6 cellular contexts compared by ENCODE assay signal in the genomic region with DNA sequence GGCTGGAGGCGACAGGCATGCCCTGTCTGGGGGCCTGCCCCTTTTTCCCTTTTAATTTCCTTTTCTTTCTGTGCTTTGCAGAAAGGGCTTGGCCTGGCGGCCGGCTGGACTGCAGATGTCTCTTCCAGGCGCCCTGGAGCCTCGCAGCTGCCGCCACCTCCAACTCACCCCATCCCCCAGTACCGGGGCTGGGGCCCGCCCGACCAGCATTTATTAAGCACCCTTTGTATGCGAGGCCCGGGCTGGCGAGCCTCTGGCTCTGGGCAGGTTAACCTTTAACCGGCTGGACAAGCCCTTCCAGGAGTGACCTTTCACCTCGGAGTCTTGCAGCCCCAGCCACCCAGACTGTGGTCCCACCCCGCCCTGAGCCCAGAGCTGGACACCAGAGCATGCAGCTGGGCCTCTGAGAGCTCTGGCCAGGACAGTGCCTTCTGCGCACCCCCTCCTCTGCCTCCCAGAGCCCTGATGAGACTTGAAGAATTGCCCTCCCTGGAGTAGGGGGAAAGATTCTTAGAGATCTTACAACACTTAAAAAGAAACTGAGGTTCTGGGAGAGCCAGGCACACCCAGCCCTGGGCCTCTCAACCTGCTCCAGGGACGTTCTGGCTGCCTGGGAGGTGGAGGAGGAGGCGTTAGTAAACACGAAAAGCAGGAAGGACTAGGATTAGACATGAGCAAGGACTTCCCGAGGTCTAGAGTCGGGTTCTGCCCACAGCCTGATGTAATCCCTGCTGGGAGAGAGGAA. TPM values are rescaled to one million over a fixed set of nuclear protein-coding genes. Genes with fewer than 3 reads are reported as not detected.
DNase-seq lines count a peak whose midpoint lies in the region; ATAC-seq and TF ChIP-seq lines count a peak whose summit lies in the region.

No MANE protein-coding gene starts in this region.

- intact Hi-C loops in sciatic nerve (cut with DNase I) = no loop called here

- peaks cover 10% of the 10 kb centered on the region for H3K4me1 ChIP-seq in KMS-11 (ENCODE audit: low read depth, poor library complexity, severe bottlenecking)
- no peaks in the 10 kb centered on the region for H3K4me1 ChIP-seq in endocrine pancreas (ENCODE audit: control insufficient read depth, insufficient read depth, low read length)

- H4K20me1 ChIP-seq in KMS-11 (ENCODE audit: insufficient read depth) = no peaks in the 10 kb centered on the region

- H3K4me3 ChIP-seq in KMS-11 (IDR thresholded peaks at IDR 0.05; ENCODE audit: insufficient read depth, low read depth, low read length) = no peak overlapping the region
- no peak overlapping the region for H3K4me3 ChIP-seq in endocrine pancreas (ENCODE audit: control insufficient read depth, insufficient read depth, low read length)

- H3K9me3 ChIP-seq in endocrine pancreas (ENCODE audit: control insufficient read depth, low read length) = no peaks in the 10 kb centered on the region

- no peaks in the 10 kb centered on the region for H3K36me3 ChIP-seq in KMS-11 (ENCODE audit: insufficient read depth)
- H3K36me3 ChIP-seq in endocrine pancreas (ENCODE audit: control insufficient read depth, insufficient read depth, low read length) = no peaks in the 10 kb centered on the region

- DNase-seq in 8988T (peak; percentile 21), sciatic nerve (ENCODE audit: low spot score) (peak; percentile 73), hippocampal formation (lab: John Stamatoyannopoulos, UW) (no peak)

- TF ChIP-seq CTCF in KMS-11 (conservative IDR thresholded peaks at IDR 0.05; ENCODE audit: low read depth, low read length) = no peak

- H3K4me2 ChIP-seq in KMS-11 = peak overlapping the region; percentile 81

- H3K9ac ChIP-seq in KMS-11 (peak overlapping the region; percentile 44; the same call in 1 of the 2 replicates), endocrine pancreas (ENCODE audit: control insufficient read depth, insufficient read depth, low read length) (peak overlapping the region; percentile 17)

- peak overlapping the region; percentile 85 for H2AFZ ChIP-seq in KMS-11 (ENCODE audit: low read depth)

- H3K27me3 ChIP-seq in KMS-11 (ENCODE audit: insufficient read depth, low read depth) (no peaks in the 10 kb centered on the region), endocrine pancreas (ENCODE audit: control insufficient read depth, insufficient read depth, low read length) (no peaks in the 10 kb centered on the region)

- peak; percentile 51 for ATAC-seq in sciatic nerve
- ATAC-seq in HG03039 (IDR thresholded peaks at IDR 0.05; ENCODE audit: unreplicated experiment) = no peak

- H3K79me2 ChIP-seq in KMS-11 (ENCODE audit: insufficient read depth, low read depth) = no peaks in the 10 kb centered on the region

- H3K27ac ChIP-seq in KMS-11 = no peak overlapping the region

RNA-seq across cellular contexts. Expression of a gene that starts 1.1 kb away (rescaled TPM):
- 23.9 TPM for total RNA-seq in sciatic nerve

RNA-seq across cellular contexts. Expression of a gene that starts 17.7 kb away (rescaled TPM):
- 9.6 TPM for total RNA-seq in sciatic nerve

RNA-seq across cellular contexts. Expression of a gene that starts 20.4 kb away (rescaled TPM):
- total RNA-seq in sciatic nerve = 66.6 TPM

RNA-seq across cellular contexts. Expression of a gene that starts 20.8 kb away (rescaled TPM):
- 23.4 TPM for total RNA-seq in sciatic nerve

RNA-seq across cellular contexts. Expression of a gene that starts 31.7 kb away (rescaled TPM):
- 27.4 TPM for total RNA-seq in sciatic nerve

Comparison
In these comparisons a context has a peak if more than half of its experiments do, and no peak if none do; other contexts are left out.
1. DNase-seq: peak in 8988T (single experiment) and sciatic nerve (single experiment); none in hippocampal formation (0 of 2).